ENCODE assay signal across 16 cellular contexts in genomic region chr1:92410706-92411105, GRCh38.
DNase-seq lines count a peak whose midpoint lies in the region; ATAC-seq and TF ChIP-seq lines count a peak whose summit lies in the region.
"Had no signal": no experiment of that assay in that cellular context is flagged by ENCODE, and none has a peak within 500 bp of the region (broad histone marks: within the 10 kb centered on the region; RNA-seq: fewer than 3 reads in every experiment).

No MANE protein-coding gene starts in this region.

- no peaks in the 10 kb centered on the region for H3K36me3 Mint-ChIP-seq in CD4-positive, alpha-beta T cell (ENCODE audit: low read depth)
- H3K36me3 Mint-ChIP-seq in endodermal cell (ENCODE audit: low read depth) (no peaks in the 10 kb centered on the region), nephron progenitor cell (ENCODE audit: low read depth) (no peaks in the 10 kb centered on the region)
- H3K36me3 Mint-ChIP-seq: stimulated activated memory B cell treated with anti-CD40 and anti-IgM and Interleukin-4, amounts not matched to agents 10 μg/mL and 1 μg/mL and 100 μg/mL, for 72 hours had no signal

- 59 to 80% methylated on average over 1 to 3 of the region's 3 CpGs for WGBS in endodermal cell (ENCODE audit: insufficient coverage in 1 of 2, insufficient read length in 1 of 2), 2 experiments
- 49 to 70% methylated on average over 2 to 3 of the region's 3 CpGs for WGBS in body of pancreas, 2 donors

- CTCF ChIA-PET in CD4-positive, alpha-beta T cell (lab: Charles Lee), result no interaction called here

- H3K27ac Mint-ChIP-seq in CD4-positive, alpha-beta T cell, result peak overlapping the region; percentile 37
- H3K27ac Mint-ChIP-seq in endodermal cell, result no peak overlapping the region
- H3K27ac Mint-ChIP-seq in nephron progenitor cell, result no peak overlapping the region
- H3K27ac Mint-ChIP-seq: stimulated activated memory B cell treated with anti-CD40 and anti-IgM and Interleukin-4, amounts not matched to agents 10 μg/mL and 1 μg/mL and 100 μg/mL, for 72 hours had no signal

- peak overlapping the region; percentile 45 for H3K4me3 Mint-ChIP-seq in CD4-positive, alpha-beta T cell
- H3K4me3 Mint-ChIP-seq in endodermal cell (no peak overlapping the region), nephron progenitor cell (no peak overlapping the region)
- H3K4me3 Mint-ChIP-seq: stimulated activated memory B cell treated with anti-CD40 and anti-IgM and Interleukin-4, amounts not matched to agents 10 μg/mL and 1 μg/mL and 100 μg/mL, for 72 hours had no signal

- no peaks in the 10 kb centered on the region for H3K36me3 ChIP-seq in endodermal cell (ENCODE audit: control insufficient read depth, insufficient read depth, low read length)
- no peaks in the 10 kb centered on the region for H3K36me3 ChIP-seq in body of pancreas (replicated peaks in 1 of 2; ENCODE audit: insufficient read depth in 1 of 2, low read depth in 2 of 2)
- H3K36me3 ChIP-seq: breast epithelium, SJSA1, spleen had no signal

- H3K9me3 Mint-ChIP-seq in CD4-positive, alpha-beta T cell, result no peaks in the 10 kb centered on the region
- H3K9me3 Mint-ChIP-seq in endodermal cell (no peaks in the 10 kb centered on the region), nephron progenitor cell (peaks cover 9% of the 10 kb centered on the region)
- H3K9me3 Mint-ChIP-seq: stimulated activated memory B cell treated with anti-CD40 and anti-IgM and Interleukin-4, amounts not matched to agents 10 μg/mL and 1 μg/mL and 100 μg/mL, for 72 hours had no signal

- no peaks in the 10 kb centered on the region for H3K27me3 ChIP-seq in CD4-positive, alpha-beta T cell (ENCODE audit: control insufficient read depth, insufficient read depth, low read length)
- no peaks in the 10 kb centered on the region for H3K27me3 ChIP-seq in endodermal cell (ENCODE audit: control insufficient read depth, insufficient read depth, low read length, poor library complexity, severe bottlenecking)
- no peaks in the 10 kb centered on the region for H3K27me3 ChIP-seq in body of pancreas
- H3K27me3 ChIP-seq: breast epithelium, SJSA1, spleen had no signal

- peaks cover 38% of the 10 kb centered on the region for H3K4me1 Mint-ChIP-seq in CD4-positive, alpha-beta T cell (ENCODE audit: low read depth)
- H3K4me1 Mint-ChIP-seq in endodermal cell (peaks cover 6% of the 10 kb centered on the region), nephron progenitor cell (peaks cover 9% of the 10 kb centered on the region)
- H3K4me1 Mint-ChIP-seq: stimulated activated memory B cell treated with anti-CD40 and anti-IgM and Interleukin-4, amounts not matched to agents 10 μg/mL and 1 μg/mL and 100 μg/mL, for 72 hours had no signal

- H3K27me3 Mint-ChIP-seq in CD4-positive, alpha-beta T cell, result no peaks in the 10 kb centered on the region
- H3K27me3 Mint-ChIP-seq in endodermal cell (ENCODE audit: insufficient read depth) (no peaks in the 10 kb centered on the region), nephron progenitor cell (ENCODE audit: low read depth, poor library complexity) (peaks cover 15% of the 10 kb centered on the region)
- H3K27me3 Mint-ChIP-seq: stimulated activated memory B cell treated with anti-CD40 and anti-IgM and Interleukin-4, amounts not matched to agents 10 μg/mL and 1 μg/mL and 100 μg/mL, for 72 hours had no signal

- ATAC-seq in CD4-positive, alpha-beta T cell (ENCODE audit: poor library complexity), result peak; percentile 78
- no peak for ATAC-seq in body of pancreas
- ATAC-seq: HepG2; stimulated activated memory B cell treated with anti-CD40 and anti-IgM and Interleukin-4, amounts not matched to agents 10 μg/mL and 1 μg/mL and 100 μg/mL, for 72 hours had no signal

- no peak for TF ChIP-seq CTCF in CD4-positive, alpha-beta T cell (IDR thresholded peaks at IDR 0.05)
- no peak for TF ChIP-seq CTCF in endodermal cell (conservative IDR thresholded peaks at IDR 0.05)
- TF ChIP-seq CTCF in body of pancreas (IDR thresholded peaks at IDR 0.05), result no peak
- TF ChIP-seq CTCF in nephron progenitor cell (IDR thresholded peaks at IDR 0.05), result no peak

- peak in 9 of 10 experiments; percentile 12 to 38 (median 28) for DNase-seq in CD4-positive, alpha-beta T cell
- DNase-seq in T follicular helper cell (ENCODE audit: low read depth) (peak; percentile 23), endodermal cell (peak; percentile 57), NCI-H187 (lab: John Stamatoyannopoulos, UW) (no peak), body of pancreas (no peak), nephron progenitor cell (no peak), ACHN (no peak)
- DNase-seq in activated T-cell treated with anti-CD3 and anti-CD28 coated beads, Interleukin-2, amount 50 U/mL, for 1 hour, result peak; percentile 30
- DNase-seq: HCEC 1CT, NCI-H1694, NCI-H748 treated with DMSO at 0.1 percent for 48 hours, spleen had no signal

- in situ Hi-C loops in ACHN (cut with HindIII; ENCODE audit: low pct_ligation_motif_present, low pct_unique_long_range_greater_than_20kb, low sequenced_read_pairs), result no loop called here

- no peak overlapping the region for H3K27ac ChIP-seq in CD4-positive, alpha-beta T cell (ENCODE audit: low read depth, low read length)
- H3K27ac ChIP-seq in endodermal cell (ENCODE audit: low read depth, low read length) (no peak overlapping the region), body of pancreas (no peak overlapping the region)
- H3K27ac ChIP-seq: breast epithelium, SJSA1 had no signal

- intact Hi-C loops in CD4-positive, alpha-beta T cell (cut with DNase I, micrococcal nuclease), result no loop called here
- intact Hi-C loops in body of pancreas (cut with DNase I), result no loop called here

- no peaks in the 10 kb centered on the region for H3K9me3 ChIP-seq in CD4-positive, alpha-beta T cell (ENCODE audit: control insufficient read depth, low read length)
- H3K9me3 ChIP-seq in endodermal cell (ENCODE audit: control insufficient read depth, low read length), result no peaks in the 10 kb centered on the region
- H3K9me3 ChIP-seq in body of pancreas, result no peaks in the 10 kb centered on the region
- H3K9me3 ChIP-seq: breast epithelium, SJSA1, spleen had no signal

- POLR2A ChIA-PET in CD4-positive, alpha-beta T cell (lab: Charles Lee), result interaction anchor here (1.0 to 2.7 kb wide), 2 partner anchors 16 to 74 kb away, joined by 3 to 11 read pairs; no protein-coding TSS in a partner anchor

- H3K4me3 ChIP-seq in endodermal cell (ENCODE audit: low read length), result no peak overlapping the region
- H3K4me3 ChIP-seq in body of pancreas, result no peak overlapping the region
- H3K4me3 ChIP-seq: breast epithelium, SJSA1, spleen had no signal

- no peak overlapping the region for H3K9ac ChIP-seq in endodermal cell (ENCODE audit: extremely low read depth, low read length, poor library complexity, severe bottlenecking)

- H3K4me1 ChIP-seq in endodermal cell (ENCODE audit: control insufficient read depth, insufficient read depth, low read length), result no peaks in the 10 kb centered on the region
- H3K4me1 ChIP-seq in body of pancreas, result no peaks in the 10 kb centered on the region
- H3K4me1 ChIP-seq: breast epithelium, SJSA1 had no signal

- no peak for TF ChIP-seq POLR2A in body of pancreas (IDR thresholded peaks at IDR 0.05)

Comparison
In these comparisons a context has a peak if more than half of its experiments do, and no peak if none do; other contexts are left out.
1. DNase-seq: peak in CD4-positive, alpha-beta T cell (9 of 10), T follicular helper cell (single experiment), activated T-cell treated with anti-CD3 and anti-CD28 coated beads, Interleukin-2, amount 50 U/mL, for 1 hour (single experiment) and endodermal cell (single experiment); none in NCI-H187 (0 of 2), body of pancreas (0 of 4), nephron progenitor cell (single experiment) and ACHN (single experiment).